29 cellular contexts compared by ENCODE assay signal in genomic region chr3:115287198-115287597, GRCh38.
"Had no signal": no experiment of that assay in that cellular context is flagged by ENCODE, and none has a peak within 500 bp of the region (broad histone marks: within the 10 kb centered on the region; RNA-seq: fewer than 3 reads in every experiment).

No MANE protein-coding gene starts in this region.

- H3K4me1 ChIP-seq: colonic mucosa, esophagus muscularis mucosa, esophagus squamous epithelium, foreskin keratinocyte, gastroesophageal sphincter, heart left ventricle, heart right ventricle had no signal

- H3K4me1 Mint-ChIP-seq: endodermal cell had no signal

- FAIRE-seq: colon, endometrium, endothelial cell of umbilical vein, frontal cortex had no signal

- H3K27me3 ChIP-seq: colonic mucosa, dorsolateral prefrontal cortex, esophagus muscularis mucosa, esophagus squamous epithelium, foreskin keratinocyte, gastrocnemius medialis, gastroesophageal sphincter, heart left ventricle, heart right ventricle had no signal

- H3K27ac Mint-ChIP-seq: dendritic cell treated with granulocyte-macrophage colony-stimulating factor and Interleukin-4, amounts not matched to agents 40 ng/mL and 50 ng/mL, for 4 days; effector memory CD8-positive, alpha-beta T cell; endodermal cell had no signal

- H3K4me3 ChIP-seq: colonic mucosa, coronary artery, dorsolateral prefrontal cortex, esophagus muscularis mucosa, esophagus squamous epithelium, gastrocnemius medialis, gastroesophageal sphincter, heart left ventricle, heart right ventricle had no signal

- H3K27me3 Mint-ChIP-seq: dendritic cell treated with granulocyte-macrophage colony-stimulating factor and Interleukin-4, amounts not matched to agents 40 ng/mL and 50 ng/mL, for 4 days; effector memory CD8-positive, alpha-beta T cell had no signal

- H3K36me3 ChIP-seq: colonic mucosa, esophagus muscularis mucosa, esophagus squamous epithelium, gastrocnemius medialis, gastroesophageal sphincter, heart left ventricle, heart right ventricle had no signal

- H3K9me3 ChIP-seq: colonic mucosa, esophagus muscularis mucosa, esophagus squamous epithelium, gastrocnemius medialis, gastroesophageal sphincter, heart left ventricle, heart right ventricle had no signal

- H3K27ac ChIP-seq: colonic mucosa, coronary artery, dorsolateral prefrontal cortex, epithelial cell of prostate, esophagus muscularis mucosa, esophagus squamous epithelium, foreskin keratinocyte, gastroesophageal sphincter, heart left ventricle, heart right ventricle had no signal

- H3K4me3 Mint-ChIP-seq: dendritic cell treated with granulocyte-macrophage colony-stimulating factor and Interleukin-4, amounts not matched to agents 40 ng/mL and 50 ng/mL, for 4 days; effector memory CD8-positive, alpha-beta T cell; endodermal cell had no signal

- DNase-seq: colonic mucosa; cortex of kidney; dermis blood vessel endothelial cell; dorsolateral prefrontal cortex; effector CD4-positive, alpha-beta T cell; effector CD8-positive, alpha-beta T cell; effector memory CD4-positive, alpha-beta T cell; effector memory CD8-positive, alpha-beta T cell; endodermal cell; erythroblast; esophagus squamous epithelium; foreskin fibroblast; foreskin keratinocyte; foreskin melanocyte; gastrocnemius medialis; glutamatergic neuron; head of caudate nucleus; heart left ventricle; heart right ventricle had no signal

- ATAC-seq: effector memory CD8-positive, alpha-beta T cell; esophagus mucosa; foreskin keratinocyte; gastroesophageal sphincter; heart left ventricle; heart right ventricle had no signal

- H3K9me3 Mint-ChIP-seq: dendritic cell treated with granulocyte-macrophage colony-stimulating factor and Interleukin-4, amounts not matched to agents 40 ng/mL and 50 ng/mL, for 4 days; effector memory CD8-positive, alpha-beta T cell; endodermal cell had no signal
